Comparison of ENCODE assay signal across 9 cellular contexts in the genomic region with DNA sequence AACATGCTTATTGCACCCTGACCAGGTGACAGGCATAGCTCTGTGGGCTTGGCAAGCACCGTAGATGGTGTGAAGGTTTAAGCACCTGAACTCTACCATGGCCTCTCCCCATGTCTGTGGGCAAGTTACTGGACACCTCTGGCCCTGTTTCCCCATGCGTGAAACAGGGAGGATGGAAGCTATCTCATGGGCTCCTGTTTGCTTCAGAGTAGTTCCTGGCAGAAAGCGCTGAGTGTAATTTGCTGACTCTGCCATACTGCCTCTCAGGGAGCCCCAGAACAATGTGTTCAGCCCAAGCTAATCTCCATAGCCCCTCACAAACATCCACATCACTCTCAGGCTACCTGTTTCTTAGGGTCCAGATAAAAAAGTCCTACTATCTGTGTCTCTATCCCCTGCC. TPM values are rescaled to one million over a fixed set of nuclear protein-coding genes. Genes with fewer than 3 reads are reported as not detected.
DNase-seq lines count a peak whose midpoint lies in the region; ATAC-seq, FAIRE-seq and TF ChIP-seq lines count a peak whose summit lies in the region.
"Had no signal": no experiment of that assay in that cellular context is flagged by ENCODE, and none has a peak within 500 bp of the region (broad histone marks: within the 10 kb centered on the region; RNA-seq: fewer than 3 reads in every experiment).

No MANE protein-coding gene starts in this region.

- peaks cover 22 to 31% (median 24%) of the 10 kb centered on the region in 3 donors for H3K4me1 Mint-ChIP-seq in IgD-negative memory B cell
- peaks cover 58% of the 10 kb centered on the region for H3K4me1 Mint-ChIP-seq in nephron progenitor cell

- TF ChIP-seq EP300 in GM12878 (IDR thresholded peaks at IDR 0.05; ENCODE audit: borderline replicate concordance in 1 of 2, control insufficient read depth in 1 of 2, low read depth in 2 of 2, low read length in 2 of 2) = no peak
- no peak for TF ChIP-seq EP300 in SK-N-SH (IDR thresholded peaks at IDR 0.05; ENCODE audit: borderline replicate concordance in 1 of 2, low read depth in 1 of 2, low read length in 1 of 2)

- H3K79me2 ChIP-seq in GM12878 (ENCODE audit: control insufficient read depth, insufficient read depth, low read length) (peaks cover 27% of the 10 kb centered on the region), SK-N-SH (ENCODE audit: insufficient read depth) (no peaks in the 10 kb centered on the region)

- peaks cover 63% of the 10 kb centered on the region for H3K4me1 ChIP-seq in BLaER1
- H3K4me1 ChIP-seq in GM12878 (ENCODE audit: control insufficient read depth, insufficient read depth, low read length) = peaks cover 28% of the 10 kb centered on the region
- H3K4me1 ChIP-seq in SK-N-SH (ENCODE audit: control insufficient read depth in 1 of 2, insufficient read depth in 2 of 2, low read depth in 1 of 2, low read length in 1 of 2) = peaks cover 0 to 5% of the 10 kb centered on the region in 2 experiments; a peak in 1 of 4 replicates

- peaks cover 66% of the 10 kb centered on the region for H4K20me1 ChIP-seq in BLaER1
- peaks cover 7% of the 10 kb centered on the region; the same call in 1 of the 2 replicates for H4K20me1 ChIP-seq in GM12878 (ENCODE audit: control insufficient read depth, insufficient read depth)
- 0 out of 2 replicates have a peak, but pooled peaks cover 3% of the 10 kb centered on the region for H4K20me1 ChIP-seq in SK-N-SH (ENCODE audit: insufficient read depth)

- H3K4me3 ChIP-seq in BLaER1 = peak overlapping the region; percentile 77
- peak overlapping the region; percentile 69; the same call in 1 of the 2 replicates for H3K4me3 ChIP-seq in GM12878
- H3K4me3 ChIP-seq in SK-N-SH (ENCODE audit: low read depth in 2 of 2, low read length in 1 of 2) = no peak overlapping the region
- H3K4me3 ChIP-seq: testis had no signal

- H3K4me2 ChIP-seq in BLaER1 = peak overlapping the region; percentile 92
- H3K4me2 ChIP-seq in GM12878 (ENCODE audit: control insufficient read depth, insufficient read depth) = peak overlapping the region; percentile 14
- H3K4me2 ChIP-seq in SK-N-SH = no peak overlapping the region

- H3F3A ChIP-seq in SK-N-SH (replicated peaks; ENCODE audit: insufficient read depth) = peaks cover 5% of the 10 kb centered on the region

- FAIRE-seq in GM12878 (lab: Jason Lieb, UNC) = no peak

- H2AFZ ChIP-seq in GM12878 (ENCODE audit: control insufficient read depth, low read depth, low read length) (no peak overlapping the region), SK-N-SH (ENCODE audit: low read depth) (no peak overlapping the region)

- H3K27ac ChIP-seq in BLaER1 (peak overlapping the region; percentile 14; the same call in 1 of the 2 replicates), GM12878 (ENCODE audit: control insufficient read depth, insufficient read depth) (peak overlapping the region; percentile 52), SK-N-SH (ENCODE audit: low read depth in 2 of 2, low read length in 1 of 2) (no peak overlapping the region)

- H3K27me3 ChIP-seq in BLaER1 = peaks cover 6% of the 10 kb centered on the region; the same call in 1 of the 2 replicates
- no peaks in the 10 kb centered on the region for H3K27me3 ChIP-seq in GM12878 (replicated peaks in 1 of 2; ENCODE audit: control insufficient read depth in 2 of 2, insufficient read depth in 2 of 2, low read length in 1 of 2)
- H3K27me3 ChIP-seq in SK-N-SH (ENCODE audit: insufficient read depth) = no peaks in the 10 kb centered on the region
- H3K27me3 ChIP-seq: testis had no signal

- peak overlapping the region; percentile 50; the same call in 1 of the 2 replicates for H3K9ac ChIP-seq in BLaER1
- H3K9ac ChIP-seq in GM12878 (ENCODE audit: control insufficient read depth, insufficient read depth, low read length) = peak overlapping the region; percentile 47
- H3K9ac ChIP-seq in SK-N-SH = no peak overlapping the region

- RAD21 ChIA-PET in GM12878 (lab: Charles Lee; ENCODE audit: unreplicated experiment) = interaction anchor here (0.5 to 3.8 kb wide), 25 partner anchors 30 to 448 kb away, joined by 3 to 93 read pairs (median 5); partner anchors contain the start of genes APOBEC3C and RPL3

- no peaks in the 10 kb centered on the region for H3K9me3 Mint-ChIP-seq in IgD-negative memory B cell
- no peaks in the 10 kb centered on the region for H3K9me3 Mint-ChIP-seq in nephron progenitor cell

- CTCF ChIA-PET in GM12878 (lab: Yijun Ruan, JAX) (interaction anchor here (0.5 to 5.5 kb wide), 65 partner anchors 8 to 1320 kb away, joined by 3 to 192 read pairs (median 5); partner anchors contain the start of genes APOBEC3B, APOBEC3C, GTPBP1 and RPL3), SK-N-SH (lab: Yijun Ruan, JAX) (interaction anchor here (0.6 to 4.8 kb wide), 34 partner anchors 9 to 266 kb away, joined by 3 to 37 read pairs (median 4); no protein-coding TSS in a partner anchor)

- POLR2A ChIA-PET in GM12878 (lab: Charles Lee) = interaction anchor here (0.6 to 3.0 kb wide), 8 partner anchors 85 to 256 kb away, joined by 3 to 16 read pairs (median 3); no protein-coding TSS in a partner anchor
- POLR2A ChIA-PET in SK-N-SH (lab: Yijun Ruan, JAX) = interaction anchor here (1.0 kb wide), 1 partner anchor 17 kb away, joined by 3 read pairs; no protein-coding TSS in a partner anchor

- H3K9me3 ChIP-seq in BLaER1 (no peaks in the 10 kb centered on the region), GM12878 (replicated peaks; ENCODE audit: control insufficient read depth, insufficient read depth, low read length) (no peaks in the 10 kb centered on the region), SK-N-SH (no peaks in the 10 kb centered on the region)
- H3K9me3 ChIP-seq: testis had no signal

- SMC1A ChIA-PET in GM12878 (lab: Charles Lee; ENCODE audit: uncharacterized antibody, unreplicated experiment) = interaction anchor here (0.6 to 4.8 kb wide), 22 partner anchors 8 to 281 kb away, joined by 3 to 83 read pairs (median 6); partner anchors contain the start of gene APOBEC3C

- H3K36me3 Mint-ChIP-seq in IgD-negative memory B cell = no peaks in the 10 kb centered on the region
- H3K36me3 Mint-ChIP-seq in nephron progenitor cell (ENCODE audit: low read depth) = peaks cover 12% of the 10 kb centered on the region

- intact Hi-C loops in GM12878 (cut with micrococcal nuclease; ENCODE audit: unreplicated experiment) = loop anchor here (1.0 to 5.0 kb wide), 5 partner anchors 113 to 448 kb away; partner anchors contain the start of genes APOBEC3B, CBX7 and RPL3

- DNase-seq in GM12878 (ENCODE audit: low read depth, low spot score) = no peak
- DNase-seq in nephron progenitor cell = no peak
- DNase-seq in SK-N-SH = no peak
- DNase-seq in DMS53 treated with DMSO at 0.1 percent for 48 hours (lab: John Stamatoyannopoulos, UW; ENCODE audit: unreplicated experiment) = no peak
- no peak for DNase-seq in COR-L47 (lab: John Stamatoyannopoulos, UW)
- no peak for DNase-seq in GF-D8 (lab: John Stamatoyannopoulos, UW)

- H3K4me3 Mint-ChIP-seq in IgD-negative memory B cell (peak overlapping the region in 3 of 4 donors; percentile 85 to 93 (median 92)), nephron progenitor cell (peak overlapping the region; percentile 95)

- TF ChIP-seq RAD21 in GM12878 (IDR thresholded peaks at IDR 0.05; ENCODE audit: insufficient read depth, low read depth, low read length) = no peak
- no peak for TF ChIP-seq RAD21 in SK-N-SH (IDR thresholded peaks at IDR 0.05; ENCODE audit: low read length)

- in situ Hi-C loops in GM12878 (cut with MboI) = loop anchor here (5.0 kb wide), 2 partner anchors 133 to 248 kb away; no protein-coding TSS in a partner anchor

- H3K36me3 ChIP-seq in BLaER1 = peaks cover 50% of the 10 kb centered on the region
- H3K36me3 ChIP-seq in GM12878 (ENCODE audit: control insufficient read depth in 2 of 2, insufficient read depth in 2 of 2, low read length in 1 of 2) = peaks cover 21% of the 10 kb centered on the region in 2 experiments
- H3K36me3 ChIP-seq in SK-N-SH (replicated peaks in 1 of 2; ENCODE audit: control insufficient read depth in 1 of 2, insufficient read depth in 2 of 2, low read length in 1 of 2) = peaks cover 0 to 10% of the 10 kb centered on the region in 2 experiments

- H3K9me2 ChIP-seq in SK-N-SH = no peaks in the 10 kb centered on the region

- WGBS in GM12878 (ENCODE audit: insufficient coverage, insufficient replicate concordance, low lambda C conversion rate, missing lambda C conversion rate) = 97% methylated on average over 3 of the region's 3 CpGs
- 60% methylated on average over 1 of the region's 3 CpGs for WGBS in SK-N-SH (ENCODE audit: low lambda C conversion rate)

- H3K27me3 Mint-ChIP-seq in IgD-negative memory B cell (peaks cover 1% of the 10 kb centered on the region), nephron progenitor cell (ENCODE audit: low read depth, poor library complexity) (peaks cover 17% of the 10 kb centered on the region)

- no peak for ATAC-seq in GM12878

- TF ChIP-seq POLR2A in GM12878 (IDR thresholded peaks at IDR 0.05; ENCODE audit: low read depth, low read length) = no peak; the same call in 1 of the 2 replicates

- H3K27ac Mint-ChIP-seq in IgD-negative memory B cell = peak overlapping the region in 1 of 3 donors; percentile 98
- H3K27ac Mint-ChIP-seq in nephron progenitor cell = no peak overlapping the region

- no peak for TF ChIP-seq CTCF in GM12878 (IDR thresholded peaks at IDR 0.05 in 2 of 3, conservative IDR thresholded peaks at IDR 0.05 in 1 of 3; ENCODE audit: control insufficient read depth in 2 of 3, extremely low read depth in 1 of 3, insufficient read depth in 1 of 3, low read depth in 3 of 3, low read length in 3 of 3)
- no peak for TF ChIP-seq CTCF in nephron progenitor cell (IDR thresholded peaks at IDR 0.05)
- no peak for TF ChIP-seq CTCF in SK-N-SH (IDR thresholded peaks at IDR 0.05)

- BruUV-seq in GM12878 (replicated peaks; lab: Mats Ljungman, UMichigan) = no TSS peak

RNA-seq across cellular contexts. Expression of gene CBX6, which starts 2.4 kb away (rescaled TPM):
- 7.1 TPM for polyA plus RNA-seq in IgD-negative memory B cell
- total RNA-seq in GM12878 (2013; cell fraction: nucleolus; rRNA removed) = 89.8 and 98.2 TPM in 2 replicates
- 59.1 and 67.1 TPM in 2 replicates for total RNA-seq in GM12878 (2014; rRNA removed)
- 33.1 and 35.7 TPM in 2 replicates for total RNA-seq in GM12878 (2014; rRNA removed; fragmentation: Illumina TruSeq; extraction: Trizol)
- 135 and 142 TPM in 2 replicates for total RNA-seq in GM12878 (2021)
- 12.6 TPM for polyA plus RNA-seq in GM12878 (2011; ENCODE audit: low read depth)
- 6.0 and 10.2 TPM in 2 replicates for polyA plus RNA-seq in GM12878 (2011; rRNA removed)
- 14.4 and 14.8 TPM in 2 replicates for polyA plus RNA-seq in GM12878 (2011; cell fraction: cytosol; rRNA removed)
- polyA plus RNA-seq in GM12878 (2011; cell fraction: nucleus; rRNA removed) = 60.2 and 66.7 TPM in 2 replicates
- polyA plus RNA-seq in GM12878 (2012) = 25.3 and 32.1 TPM in 2 replicates
- 15.1 and 27.2 TPM in 2 replicates for polyA plus RNA-seq in GM12878 (2014; fragmentation: Illumina TruSeq; extraction: Trizol)
- 1 to 10 TPM; 3.6 to 4.5 TPM for polyA plus RNA-seq in GM12878 (2014; fragmentation: Nextera tagmentation; extraction: Ambion mirVana)
- 39.0 and 43.9 TPM in 2 replicates for polyA plus RNA-seq in GM12878 (2014; rRNA removed)
- polyA plus RNA-seq in GM12878 (2016; fragmentation: Nextera tagmentation; extraction: Ambion mirVana) = 10 to 100 TPM; 72.6 to 74.6 TPM
- polyA minus RNA-seq in GM12878 (2011; rRNA and poly(A)+ RNA removed) = 25.9 and 48.3 TPM in 2 replicates
- 36.9 and 39.7 TPM in 2 replicates for polyA minus RNA-seq in GM12878 (2011; cell fraction: cytosol; rRNA and poly(A)+ RNA removed)
- 60.8 and 96.1 TPM in 2 replicates for polyA minus RNA-seq in GM12878 (2011; cell fraction: nucleus; rRNA and poly(A)+ RNA removed)
- 3.4 and 5.4 TPM in 2 replicates for polyA plus RNA-seq in SK-N-SH (2012; rRNA removed)
- 2.0 and 3.2 TPM in 2 replicates for polyA plus RNA-seq in SK-N-SH (2012; cell fraction: cytosol; rRNA removed)
- polyA plus RNA-seq in SK-N-SH (2012; cell fraction: nucleus; rRNA removed) = 8.3 and 9.1 TPM in 2 replicates

RNA-seq across cellular contexts. Expression of gene NPTXR, which starts 25.8 kb away (rescaled TPM):
- polyA plus RNA-seq in IgD-negative memory B cell (0.04 TPM), GM12878 (2011; rRNA removed) (not detected in 2 replicates), GM12878 (2014; fragmentation: Illumina TruSeq; extraction: Trizol) (0.03 and 0.13 TPM in 2 replicates), GM12878 (2014; fragmentation: Nextera tagmentation; extraction: Ambion mirVana) (under 1 TPM in 1 of 2 experiments, not detected in 1; 0.02 TPM), GM12878 (2014; rRNA removed) (0.16 and 0.22 TPM in 2 replicates), GM12878 (2016; fragmentation: Nextera tagmentation; extraction: Ambion mirVana) (under 1 TPM; 0.04 TPM), SK-N-SH (2012; rRNA removed) (1.1 and 1.2 TPM in 2 replicates)
- total RNA-seq in GM12878 (2013; cell fraction: nucleolus; rRNA removed) = not detected in 2 replicates
- total RNA-seq in GM12878 (2014; rRNA removed) (0.05 and 0.06 TPM in 2 replicates), GM12878 (2014; rRNA removed; fragmentation: Illumina TruSeq; extraction: Trizol) (0.05 and 0.09 TPM in 2 replicates), GM12878 (2021) (0.37 and 0.38 TPM in 2 replicates)
- 0.14 TPM for polyA plus RNA-seq in GM12878 (2011; ENCODE audit: low read depth)
- polyA plus RNA-seq in GM12878 (2011; cell fraction: cytosol; rRNA removed) = not detected in 2 replicates
- not detected in 2 replicates for polyA plus RNA-seq in GM12878 (2011; cell fraction: nucleus; rRNA removed)
- polyA plus RNA-seq in GM12878 (2012) = 0.26 and 0.29 TPM in 2 replicates
- not detected in 2 replicates for polyA minus RNA-seq in GM12878 (2011; rRNA and poly(A)+ RNA removed)
- not detected in 2 replicates for polyA minus RNA-seq in GM12878 (2011; cell fraction: cytosol; rRNA and poly(A)+ RNA removed)
- polyA minus RNA-seq in GM12878 (2011; cell fraction: nucleus; rRNA and poly(A)+ RNA removed) = not detected in 2 replicates
- polyA plus RNA-seq in SK-N-SH (2012; cell fraction: cytosol; rRNA removed) = 0.72 and 1.3 TPM in 2 replicates
- 1.2 and 1.6 TPM in 2 replicates for polyA plus RNA-seq in SK-N-SH (2012; cell fraction: nucleus; rRNA removed)

Comparison
In these comparisons a context has a peak if more than half of its experiments do, and no peak if none do; other contexts are left out.
1. H3K27ac ChIP-seq: peak in BLaER1 (single experiment) and GM12878 (single experiment); none in SK-N-SH (0 of 2).
2. H3K4me3 ChIP-seq: peak in BLaER1 (single experiment) and GM12878 (single experiment); none in SK-N-SH (0 of 2).